In genomic region chr11:12868315-12869073, GRCh38 we compare ENCODE assay signal across 1 cellular context.
TF ChIP-seq lines count a peak whose summit lies in the region.

No MANE protein-coding gene starts in this region.

TF ChIP-seq in K562, 482 proteins besides CTCF, POLR2A, EP300 and RAD21 (continued from another document):
- 0 out of 2 replicates have a peak, but pooled peaks have one; percentile 12 for TF ChIP-seq ZNF592 (IDR thresholded peaks at IDR 0.05)
